8 cellular contexts compared by ENCODE assay signal in genomic region chr13:97435297-97435682, GRCh38. TPM values are rescaled to one million over a fixed set of nuclear protein-coding genes. Genes with fewer than 3 reads are reported as not detected.
DNase-seq lines count a peak whose midpoint lies in the region; ATAC-seq and TF ChIP-seq lines count a peak whose summit lies in the region.

No MANE protein-coding gene starts in this region.

- peak overlapping the region; percentile 89 to 97 (median 97) for H3K27ac Mint-ChIP-seq in nephron

- H3K36me3 Mint-ChIP-seq in nephron (ENCODE audit: low read depth): no peaks in the 10 kb centered on the region

- DNase-seq in BE2C (no peak), MG63 (no peak), coronary artery (ENCODE audit: low spot score) (no peak), midbrain (lab: John Stamatoyannopoulos, UW) (no peak)

- H3K4me1 ChIP-seq in BE2C: no peaks in the 10 kb centered on the region; the same call in 1 of the 2 replicates

- H3K4me3 Mint-ChIP-seq in nephron: peak overlapping the region; percentile 96 to 98 (median 98)

- no peaks in the 10 kb centered on the region for H3K9me3 Mint-ChIP-seq in nephron

- peak overlapping the region in 1 of 2 donors; percentile 97 for H3K27ac ChIP-seq in coronary artery

- TF ChIP-seq CTCF in BE2C (IDR thresholded peaks at IDR 0.05; ENCODE audit: low read depth, low read length) (no peak), coronary artery (IDR thresholded peaks at IDR 0.05) (no peak), nephron (IDR thresholded peaks at IDR 0.05; ENCODE audit: unreplicated experiment in 3 of 3) (no peak)

- no peaks in the 10 kb centered on the region for H3K36me3 ChIP-seq in BE2C
- H3K36me3 ChIP-seq in MG63: no peaks in the 10 kb centered on the region; the same call in 1 of the 2 replicates

- peaks cover 28% of the 10 kb centered on the region for H3K4me1 Mint-ChIP-seq in nephron

- H3K4me3 ChIP-seq in BE2C (ENCODE audit: low read depth, low read length) (peak overlapping the region; percentile 78), MG63 (peak overlapping the region; percentile 65), coronary artery (peak overlapping the region; percentile 97)

- H3K9me3 ChIP-seq in BE2C (no peaks in the 10 kb centered on the region), MG63 (no peaks in the 10 kb centered on the region)

- H3K27me3 Mint-ChIP-seq in nephron (ENCODE audit: low read depth): no peaks in the 10 kb centered on the region

- H3K27me3 ChIP-seq in BE2C (no peaks in the 10 kb centered on the region), MG63 (no peaks in the 10 kb centered on the region)

- no peak for ATAC-seq in HG03025 (IDR thresholded peaks at IDR 0.05; ENCODE audit: low FRiP score, unreplicated experiment)
- ATAC-seq in GM21526 (IDR thresholded peaks at IDR 0.05; ENCODE audit: low FRiP score, unreplicated experiment): no peak
- ATAC-seq in HG02870 (IDR thresholded peaks at IDR 0.05; ENCODE audit: unreplicated experiment): no peak

RNA-seq across cellular contexts. Expression of gene RAP2A, which starts 1.3 kb away (rescaled TPM):
- polyA plus RNA-seq in BE2C (2012; ENCODE audit: insufficient read depth, insufficient read length, low read depth): 24.7 TPM
- total RNA-seq in MG63 (2014; rRNA removed; shearing (Covaris generic); ENCODE audit: low replicate concordance): 17.4 and 21.3 TPM in 2 replicates
